8 cellular contexts compared by ENCODE assay signal in genomic region chr9:21831841-21832509, GRCh38. TPM values are rescaled to one million over a fixed set of nuclear protein-coding genes. Genes with fewer than 3 reads are reported as not detected.
DNase-seq lines count a peak whose midpoint lies in the region; ATAC-seq and TF ChIP-seq lines count a peak whose summit lies in the region.

No MANE protein-coding gene starts in this region.

- H3K9me3 ChIP-seq in SK-N-SH = no peaks in the 10 kb centered on the region

- no peaks in the 10 kb centered on the region for H3K9me3 Mint-ChIP-seq in activated CD4-positive, alpha-beta memory T cell treated with anti-CD3 and anti-CD28 coated beads for 36 hours

- ATAC-seq in GM19043 (IDR thresholded peaks at IDR 0.05; ENCODE audit: low read depth, unreplicated experiment) (peak; percentile 45), HG03175 (IDR thresholded peaks at IDR 0.05; ENCODE audit: unreplicated experiment) (peak; percentile 37)

- no peak overlapping the region for H3K4me3 Mint-ChIP-seq in activated CD4-positive, alpha-beta memory T cell treated with anti-CD3 and anti-CD28 coated beads for 36 hours

- H2AFZ ChIP-seq in SK-N-SH (ENCODE audit: low read depth) = no peak overlapping the region

- TF ChIP-seq EP300 in SK-N-SH (IDR thresholded peaks at IDR 0.05; ENCODE audit: borderline replicate concordance in 1 of 2, low read depth in 1 of 2, low read length in 1 of 2) = no peak

- H3K4me1 Mint-ChIP-seq in activated CD4-positive, alpha-beta memory T cell treated with anti-CD3 and anti-CD28 coated beads for 36 hours (ENCODE audit: low read depth) = peaks cover 65% of the 10 kb centered on the region

- H3K27me3 ChIP-seq in SK-N-SH (ENCODE audit: insufficient read depth) = no peaks in the 10 kb centered on the region
- H3K27me3 ChIP-seq in H7 (ENCODE audit: control insufficient read depth, insufficient read depth, low read length) = no peaks in the 10 kb centered on the region

- TF ChIP-seq CTCF in AG09309 (IDR thresholded peaks at IDR 0.05; ENCODE audit: control insufficient read depth, insufficient read depth, low read depth, low read length, missing control alignments) = no peak
- TF ChIP-seq CTCF in SK-N-SH (IDR thresholded peaks at IDR 0.05) = no peak

- DNase-seq in AG09309 (ENCODE audit: low read depth) (peak; percentile 87), kidney glomerular epithelial cell (lab: John Stamatoyannopoulos, UW) (peak; percentile 80), midbrain (lab: John Stamatoyannopoulos, UW) (no peak), SK-N-SH (no peak), H7 (no peak)
- DNase-seq in activated CD4-positive, alpha-beta memory T cell treated with anti-CD3 and anti-CD28 coated beads for 36 hours = peak; percentile 74

- no peak overlapping the region for H3K9ac ChIP-seq in SK-N-SH

- CTCF ChIA-PET in activated CD4-positive, alpha-beta memory T cell treated with anti-CD3 and anti-CD28 coated beads for 36 hours (lab: Charles Lee) = interaction anchor here (0.8 to 1.2 kb wide), 3 partner anchors 198 to 407 kb away, joined by 3 to 4 read pairs (median 3); no protein-coding TSS in a partner anchor
- CTCF ChIA-PET in SK-N-SH (lab: Yijun Ruan, JAX) = interaction anchor here (0.6 to 1.0 kb wide), 2 partner anchors 18 to 177 kb away, joined by 3 read pairs; no protein-coding TSS in a partner anchor

- WGBS in SK-N-SH (ENCODE audit: low lambda C conversion rate) = 64% methylated on average over 8 of the region's 8 CpGs

- H3K79me2 ChIP-seq in SK-N-SH (ENCODE audit: insufficient read depth) = no peaks in the 10 kb centered on the region

- H3K4me3 ChIP-seq in AG09309 (ENCODE audit: control insufficient read depth, low read depth, low read length) (no peak overlapping the region), SK-N-SH (ENCODE audit: low read depth in 2 of 2, low read length in 1 of 2) (no peak overlapping the region), H7 (ENCODE audit: insufficient read depth, low read depth, low read length) (no peak overlapping the region)

- no peak overlapping the region for H3K4me2 ChIP-seq in SK-N-SH

- peak overlapping the region in 1 of 2 experiments; percentile 5; a peak in 1 of 4 replicates for H3K27ac ChIP-seq in SK-N-SH (ENCODE audit: low read depth in 2 of 2, low read length in 1 of 2)

- no peaks in the 10 kb centered on the region for H4K20me1 ChIP-seq in SK-N-SH (ENCODE audit: insufficient read depth)

- peaks cover 17% of the 10 kb centered on the region for H3F3A ChIP-seq in SK-N-SH (replicated peaks; ENCODE audit: insufficient read depth)

- no peaks in the 10 kb centered on the region for H3K9me2 ChIP-seq in SK-N-SH

- no peaks in the 10 kb centered on the region for H3K27me3 Mint-ChIP-seq in activated CD4-positive, alpha-beta memory T cell treated with anti-CD3 and anti-CD28 coated beads for 36 hours

- peaks cover 70% of the 10 kb centered on the region for H3K36me3 Mint-ChIP-seq in activated CD4-positive, alpha-beta memory T cell treated with anti-CD3 and anti-CD28 coated beads for 36 hours

- H3K4me1 ChIP-seq in SK-N-SH (ENCODE audit: control insufficient read depth in 1 of 2, insufficient read depth in 2 of 2, low read depth in 1 of 2, low read length in 1 of 2) = peaks cover 0 to 12% of the 10 kb centered on the region in 2 experiments; a peak in 3 of 4 replicates

- POLR2A ChIA-PET in activated CD4-positive, alpha-beta memory T cell treated with anti-CD3 and anti-CD28 coated beads for 36 hours (lab: Charles Lee) = interaction anchor here (0.6 kb wide), 1 partner anchor 273 kb away, joined by 4 read pairs; no protein-coding TSS in a partner anchor
- POLR2A ChIA-PET in SK-N-SH (lab: Yijun Ruan, JAX) = no interaction called here

- H3K27ac Mint-ChIP-seq in activated CD4-positive, alpha-beta memory T cell treated with anti-CD3 and anti-CD28 coated beads for 36 hours = peak overlapping the region; percentile 33

- intact Hi-C loops in activated CD4-positive, alpha-beta memory T cell treated with anti-CD3 and anti-CD28 coated beads for 36 hours (cut with micrococcal nuclease) = loop anchor here (1.0 to 10.0 kb wide), 10 partner anchors 21 to 1147 kb away; partner anchors contain the start of genes CDKN2A, CDKN2B-AS1 and FOCAD

- H3K36me3 ChIP-seq in SK-N-SH (replicated peaks in 1 of 2; ENCODE audit: control insufficient read depth in 1 of 2, insufficient read depth in 2 of 2, low read length in 1 of 2) (peaks cover 36 to 55% of the 10 kb centered on the region in 2 experiments), H7 (replicated peaks; ENCODE audit: control insufficient read depth, insufficient read depth, low read length) (peaks cover 9% of the 10 kb centered on the region)

- no peak for TF ChIP-seq RAD21 in SK-N-SH (IDR thresholded peaks at IDR 0.05; ENCODE audit: low read length)

TF ChIP-seq in SK-N-SH, 30 proteins besides CTCF, POLR2A, EP300 and RAD21:
- TF ChIP-seq MXI1 (IDR thresholded peaks at IDR 0.05; ENCODE audit: low read depth, low read length) = no peak
- TF ChIP-seq REST (IDR thresholded peaks at IDR 0.05; ENCODE audit: low read depth, low read length) = no peak
- no peak for TF ChIP-seq NFIC (IDR thresholded peaks at IDR 0.05; ENCODE audit: borderline replicate concordance)
- TF ChIP-seq TCF12 (IDR thresholded peaks at IDR 0.05) = no peak
- TF ChIP-seq JUND (IDR thresholded peaks at IDR 0.05) = no peak
- no peak for TF ChIP-seq FOSL2 (IDR thresholded peaks at IDR 0.05; ENCODE audit: borderline replicate concordance, low read depth)
- TF ChIP-seq RXRA (IDR thresholded peaks at IDR 0.05; ENCODE audit: borderline replicate concordance, low read depth) = no peak
- no peak for TF ChIP-seq FOXM1 (IDR thresholded peaks at IDR 0.05; ENCODE audit: low read depth)
- no peak for TF ChIP-seq USF2 (IDR thresholded peaks at IDR 0.05; ENCODE audit: borderline replicate concordance, low read depth, low read length)
- no peak for TF ChIP-seq MAX (IDR thresholded peaks at IDR 0.05; ENCODE audit: low read depth)
- no peak for TF ChIP-seq CHD2 (IDR thresholded peaks at IDR 0.05; ENCODE audit: low read length, partially characterized antibody)
- no peak for TF ChIP-seq FOXJ3 (CRISPR knock-in tag; IDR thresholded peaks at IDR 0.05)
- no peak for TF ChIP-seq USF1 (IDR thresholded peaks at IDR 0.05; ENCODE audit: borderline replicate concordance, low read depth)
- no peak for TF ChIP-seq RFX5 (IDR thresholded peaks at IDR 0.05; ENCODE audit: low read length)
- TF ChIP-seq TEAD4 (IDR thresholded peaks at IDR 0.05; ENCODE audit: borderline replicate concordance, insufficient read depth) = no peak
- TF ChIP-seq ELF1 (IDR thresholded peaks at IDR 0.05) = no peak

RNA-seq across cellular contexts. Expression of gene MTAP, which starts 29.5 kb away (rescaled TPM):
- 10 to 100 TPM; 55.6 to 62.3 TPM for total RNA-seq in activated CD4-positive, alpha-beta memory T cell treated with anti-CD3 and anti-CD28 coated beads for 36 hours
- polyA plus RNA-seq in SK-N-SH (2012; rRNA removed) = 9.8 and 12.6 TPM in 2 replicates
- 10.3 and 13.1 TPM in 2 replicates for polyA plus RNA-seq in SK-N-SH (2012; cell fraction: cytosol; rRNA removed)
- polyA plus RNA-seq in SK-N-SH (2012; cell fraction: nucleus; rRNA removed) = 8.4 and 15.9 TPM in 2 replicates
- total RNA-seq in H7 (2014; rRNA removed; shearing (Covaris generic)) = 34.0 and 38.3 TPM in 2 replicates

Comparison
In these comparisons a context has a peak if more than half of its experiments do, and no peak if none do; other contexts are left out.
1. DNase-seq: peak in AG09309 (single experiment), activated CD4-positive, alpha-beta memory T cell treated with anti-CD3 and anti-CD28 coated beads for 36 hours (single experiment) and kidney glomerular epithelial cell (single experiment); none in midbrain (single experiment), SK-N-SH (single experiment) and H7 (single experiment).